19 cellular contexts compared by ENCODE assay signal in genomic region chr5:90390933-90391332, GRCh38.
"Had no signal": no experiment of that assay in that cellular context is flagged by ENCODE, and none has a peak within 500 bp of the region (broad histone marks: within the 10 kb centered on the region; RNA-seq: fewer than 3 reads in every experiment).

No MANE protein-coding gene starts in this region.

- H3K9me3 Mint-ChIP-seq: activated naive CD8-positive, alpha-beta T cell treated with anti-CD3 and anti-CD28 coated beads for 36 hours; naive thymus-derived CD8-positive, alpha-beta T cell; stimulated activated effector memory CD8-positive, alpha-beta T cell treated with anti-CD3 and anti-CD28 coated beads, Interleukin-12 subunit alpha, Interleukin-12 subunit beta, amount 100 ng/mL, for 72 hours had no signal

- DNase-seq: activated B cell treated with CpG ODN at 0.5 μM for 24 hours; activated CD4-positive, alpha-beta T cell treated with anti-CD3 and anti-CD28 coated beads for 48 hours; activated CD8-positive, alpha-beta memory T cell treated with anti-CD3 and anti-CD28 coated beads, Interleukin-2, amount 50 U/mL, for 4 hours; activated CD8-positive, alpha-beta T cell treated with anti-CD3 and anti-CD28 coated beads, Interleukin-2, amount 10 ng/mL, durations not matched to agents 7 days and 5 days; activated gamma-delta T cell treated with Interleukin-2 at 50 U/mL for 16 hours; activated naive CD8-positive, alpha-beta T cell treated with anti-CD3 and anti-CD28 coated beads for 36 hours; activated T-cell treated with anti-CD3 and anti-CD28 coated beads, Interleukin-2, amount 50 U/mL, for 48 hours; cortex of kidney; effector CD4-positive, alpha-beta T cell; foreskin melanocyte; head of caudate nucleus; left colon; lower lobe of right lung; stimulated activated CD4-positive, alpha-beta T cell treated with anti-CD3 and anti-CD28 coated beads, Interleukin-12 subunit alpha, Interleukin-12 subunit beta, amount 100 ng/mL, for 4 hours; stimulated activated CD4-positive, alpha-beta T cell treated with anti-CD3 and anti-CD28 coated beads, Interleukin-2, amount 100 ng/mL, for 24 hours; tibial artery had no signal

- H3K4me3 Mint-ChIP-seq: activated B cell treated with CpG ODN at 0.5 μM for 24 hours; activated CD8-positive, alpha-beta T cell treated with anti-CD3 and anti-CD28 coated beads, Interleukin-2, amount 10 ng/mL, durations not matched to agents 7 days and 5 days; activated naive CD8-positive, alpha-beta T cell treated with anti-CD3 and anti-CD28 coated beads for 36 hours; naive thymus-derived CD8-positive, alpha-beta T cell; stimulated activated effector memory CD8-positive, alpha-beta T cell treated with anti-CD3 and anti-CD28 coated beads, Interleukin-12 subunit alpha, Interleukin-12 subunit beta, amount 100 ng/mL, for 72 hours had no signal

- H3K27me3 ChIP-seq: tibial artery, vagina had no signal

- H3K27ac Mint-ChIP-seq: activated B cell treated with CpG ODN at 0.5 μM for 24 hours; activated CD8-positive, alpha-beta T cell treated with anti-CD3 and anti-CD28 coated beads, Interleukin-2, amount 10 ng/mL, durations not matched to agents 7 days and 5 days; activated naive CD8-positive, alpha-beta T cell treated with anti-CD3 and anti-CD28 coated beads for 36 hours; stimulated activated effector memory CD8-positive, alpha-beta T cell treated with anti-CD3 and anti-CD28 coated beads, Interleukin-12 subunit alpha, Interleukin-12 subunit beta, amount 100 ng/mL, for 72 hours had no signal

- H3K27ac ChIP-seq: lower lobe of right lung, tibial artery, vagina had no signal

- H3K9me3 ChIP-seq: lower lobe of right lung, tibial artery, vagina had no signal

- H3K4me1 ChIP-seq: lower lobe of right lung, tibial artery, vagina had no signal

- H3K27me3 Mint-ChIP-seq: activated B cell treated with CpG ODN at 0.5 μM for 24 hours; activated naive CD8-positive, alpha-beta T cell treated with anti-CD3 and anti-CD28 coated beads for 36 hours; naive thymus-derived CD8-positive, alpha-beta T cell had no signal

- H3K4me1 Mint-ChIP-seq: activated B cell treated with CpG ODN at 0.5 μM for 24 hours; stimulated activated effector memory CD8-positive, alpha-beta T cell treated with anti-CD3 and anti-CD28 coated beads, Interleukin-12 subunit alpha, Interleukin-12 subunit beta, amount 100 ng/mL, for 72 hours had no signal

- H3K36me3 ChIP-seq: lower lobe of right lung, tibial artery had no signal

- H3K4me3 ChIP-seq: lower lobe of right lung, tibial artery, vagina had no signal
